ENCODE assay signal across 2 cellular contexts in the genomic region with DNA sequence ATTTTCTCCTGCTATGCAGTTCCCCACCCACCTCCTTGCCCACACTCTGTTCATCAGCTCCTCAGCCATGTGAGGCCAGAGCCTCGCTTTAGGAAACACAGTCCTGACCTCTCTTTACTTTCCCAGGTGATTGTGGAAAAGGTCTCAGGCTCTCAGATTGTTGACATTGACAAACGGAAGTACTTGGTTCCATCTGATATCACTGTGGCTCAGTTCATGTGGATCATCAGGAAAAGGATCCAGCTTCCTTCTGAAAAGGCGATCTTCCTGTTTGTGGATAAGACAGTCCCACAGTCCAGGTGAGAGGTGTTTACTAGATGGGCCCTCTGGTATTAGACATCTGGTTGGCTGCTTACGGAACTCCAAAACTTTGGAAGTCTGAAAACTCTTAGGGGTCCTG.
TF ChIP-seq lines count a peak whose summit lies in the region.

No MANE protein-coding gene starts in this region.

TF ChIP-seq in GM23338, 12 proteins besides CTCF, POLR2A, EP300 and RAD21 (continued from another document):
- TF ChIP-seq, protein P1, sequence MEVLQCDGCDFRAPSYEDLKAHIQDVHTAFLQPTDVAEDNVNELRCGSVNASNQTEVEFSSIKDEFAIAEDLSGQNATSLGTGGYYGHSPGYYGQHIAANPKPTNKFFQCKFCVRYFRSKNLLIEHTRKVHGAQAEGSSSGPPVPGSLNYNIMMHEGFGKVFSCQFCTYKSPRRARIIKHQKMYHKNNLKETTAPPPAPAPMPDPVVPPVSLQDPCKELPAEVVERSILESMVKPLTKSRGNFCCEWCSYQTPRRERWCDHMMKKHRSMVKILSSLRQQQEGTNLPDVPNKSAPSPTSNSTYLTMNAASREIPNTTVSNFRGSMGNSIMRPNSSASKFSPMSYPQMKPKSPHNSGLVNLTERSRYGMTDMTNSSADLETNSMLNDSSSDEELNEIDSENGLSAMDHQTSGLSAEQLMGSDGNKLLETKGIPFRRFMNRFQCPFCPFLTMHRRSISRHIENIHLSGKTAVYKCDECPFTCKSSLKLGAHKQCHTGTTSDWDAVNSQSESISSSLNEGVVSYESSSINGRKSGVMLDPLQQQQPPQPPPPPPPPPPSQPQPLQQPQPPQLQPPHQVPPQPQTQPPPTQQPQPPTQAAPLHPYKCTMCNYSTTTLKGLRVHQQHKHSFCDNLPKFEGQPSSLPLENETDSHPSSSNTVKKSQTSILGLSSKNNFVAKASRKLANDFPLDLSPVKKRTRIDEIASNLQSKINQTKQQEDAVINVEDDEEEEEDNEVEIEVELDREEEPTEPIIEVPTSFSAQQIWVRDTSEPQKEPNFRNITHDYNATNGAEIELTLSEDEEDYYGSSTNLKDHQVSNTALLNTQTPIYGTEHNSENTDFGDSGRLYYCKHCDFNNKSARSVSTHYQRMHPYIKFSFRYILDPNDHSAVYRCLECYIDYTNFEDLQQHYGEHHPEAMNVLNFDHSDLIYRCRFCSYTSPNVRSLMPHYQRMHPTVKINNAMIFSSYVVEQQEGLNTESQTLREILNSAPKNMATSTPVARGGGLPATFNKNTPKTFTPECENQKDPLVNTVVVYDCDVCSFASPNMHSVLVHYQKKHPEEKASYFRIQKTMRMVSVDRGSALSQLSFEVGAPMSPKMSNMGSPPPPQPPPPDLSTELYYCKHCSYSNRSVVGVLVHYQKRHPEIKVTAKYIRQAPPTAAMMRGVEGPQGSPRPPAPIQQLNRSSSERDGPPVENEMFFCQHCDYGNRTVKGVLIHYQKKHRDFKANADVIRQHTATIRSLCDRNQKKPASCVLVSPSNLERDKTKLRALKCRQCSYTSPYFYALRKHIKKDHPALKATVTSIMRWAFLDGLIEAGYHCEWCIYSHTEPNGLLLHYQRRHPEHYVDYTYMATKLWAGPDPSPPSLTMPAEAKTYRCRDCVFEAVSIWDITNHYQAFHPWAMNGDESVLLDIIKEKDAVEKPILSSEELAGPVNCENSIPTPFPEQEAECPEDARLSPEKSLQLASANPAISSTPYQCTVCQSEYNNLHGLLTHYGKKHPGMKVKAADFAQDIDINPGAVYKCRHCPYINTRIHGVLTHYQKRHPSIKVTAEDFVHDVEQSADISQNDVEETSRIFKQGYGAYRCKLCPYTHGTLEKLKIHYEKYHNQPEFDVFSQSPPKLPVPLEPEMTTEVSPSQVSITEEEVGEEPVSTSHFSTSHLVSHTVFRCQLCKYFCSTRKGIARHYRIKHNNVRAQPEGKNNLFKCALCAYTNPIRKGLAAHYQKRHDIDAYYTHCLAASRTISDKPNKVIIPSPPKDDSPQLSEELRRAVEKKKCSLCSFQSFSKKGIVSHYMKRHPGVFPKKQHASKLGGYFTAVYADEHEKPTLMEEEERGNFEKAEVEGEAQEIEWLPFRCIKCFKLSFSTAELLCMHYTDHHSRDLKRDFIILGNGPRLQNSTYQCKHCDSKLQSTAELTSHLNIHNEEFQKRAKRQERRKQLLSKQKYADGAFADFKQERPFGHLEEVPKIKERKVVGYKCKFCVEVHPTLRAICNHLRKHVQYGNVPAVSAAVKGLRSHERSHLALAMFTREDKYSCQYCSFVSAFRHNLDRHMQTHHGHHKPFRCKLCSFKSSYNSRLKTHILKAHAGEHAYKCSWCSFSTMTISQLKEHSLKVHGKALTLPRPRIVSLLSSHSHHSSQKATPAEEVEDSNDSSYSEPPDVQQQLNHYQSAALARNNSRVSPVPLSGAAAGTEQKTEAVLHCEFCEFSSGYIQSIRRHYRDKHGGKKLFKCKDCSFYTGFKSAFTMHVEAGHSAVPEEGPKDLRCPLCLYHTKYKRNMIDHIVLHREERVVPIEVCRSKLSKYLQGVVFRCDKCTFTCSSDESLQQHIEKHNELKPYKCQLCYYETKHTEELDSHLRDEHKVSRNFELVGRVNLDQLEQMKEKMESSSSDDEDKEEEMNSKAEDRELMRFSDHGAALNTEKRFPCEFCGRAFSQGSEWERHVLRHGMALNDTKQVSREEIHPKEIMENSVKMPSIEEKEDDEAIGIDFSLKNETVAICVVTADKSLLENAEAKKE (CRISPR knock-in tag; IDR thresholded peaks at IDR 0.05): no peak
- TF ChIP-seq NANOG (IDR thresholded peaks at IDR 0.05; ENCODE audit: borderline replicate concordance): no peak
- TF ChIP-seq POLR2AphosphoS5 (IDR thresholded peaks at IDR 0.05; ENCODE audit: low read depth): no peak

TF ChIP-seq in GM12878, 131 proteins besides CTCF, POLR2A, EP300 and RAD21 (continued from another document):
- no peak for TF ChIP-seq ETV6 (conservative IDR thresholded peaks at IDR 0.05 in 1 of 2, IDR thresholded peaks at IDR 0.05 in 1 of 2; ENCODE audit: borderline replicate concordance in 1 of 2, low read depth in 1 of 2)
- no peak for TF ChIP-seq NR2F1 (conservative IDR thresholded peaks at IDR 0.05)
- no peak for TF ChIP-seq PML (IDR thresholded peaks at IDR 0.05; ENCODE audit: low read length)
- no peak for TF ChIP-seq JUNB (IDR thresholded peaks at IDR 0.05)
- TF ChIP-seq, protein P2, sequence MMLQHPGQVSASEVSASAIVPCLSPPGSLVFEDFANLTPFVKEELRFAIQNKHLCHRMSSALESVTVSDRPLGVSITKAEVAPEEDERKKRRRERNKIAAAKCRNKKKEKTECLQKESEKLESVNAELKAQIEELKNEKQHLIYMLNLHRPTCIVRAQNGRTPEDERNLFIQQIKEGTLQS (IDR thresholded peaks at IDR 0.05; ENCODE audit: borderline replicate concordance, extremely low read depth, low read depth, low read length): no peak
- TF ChIP-seq, protein P3, sequence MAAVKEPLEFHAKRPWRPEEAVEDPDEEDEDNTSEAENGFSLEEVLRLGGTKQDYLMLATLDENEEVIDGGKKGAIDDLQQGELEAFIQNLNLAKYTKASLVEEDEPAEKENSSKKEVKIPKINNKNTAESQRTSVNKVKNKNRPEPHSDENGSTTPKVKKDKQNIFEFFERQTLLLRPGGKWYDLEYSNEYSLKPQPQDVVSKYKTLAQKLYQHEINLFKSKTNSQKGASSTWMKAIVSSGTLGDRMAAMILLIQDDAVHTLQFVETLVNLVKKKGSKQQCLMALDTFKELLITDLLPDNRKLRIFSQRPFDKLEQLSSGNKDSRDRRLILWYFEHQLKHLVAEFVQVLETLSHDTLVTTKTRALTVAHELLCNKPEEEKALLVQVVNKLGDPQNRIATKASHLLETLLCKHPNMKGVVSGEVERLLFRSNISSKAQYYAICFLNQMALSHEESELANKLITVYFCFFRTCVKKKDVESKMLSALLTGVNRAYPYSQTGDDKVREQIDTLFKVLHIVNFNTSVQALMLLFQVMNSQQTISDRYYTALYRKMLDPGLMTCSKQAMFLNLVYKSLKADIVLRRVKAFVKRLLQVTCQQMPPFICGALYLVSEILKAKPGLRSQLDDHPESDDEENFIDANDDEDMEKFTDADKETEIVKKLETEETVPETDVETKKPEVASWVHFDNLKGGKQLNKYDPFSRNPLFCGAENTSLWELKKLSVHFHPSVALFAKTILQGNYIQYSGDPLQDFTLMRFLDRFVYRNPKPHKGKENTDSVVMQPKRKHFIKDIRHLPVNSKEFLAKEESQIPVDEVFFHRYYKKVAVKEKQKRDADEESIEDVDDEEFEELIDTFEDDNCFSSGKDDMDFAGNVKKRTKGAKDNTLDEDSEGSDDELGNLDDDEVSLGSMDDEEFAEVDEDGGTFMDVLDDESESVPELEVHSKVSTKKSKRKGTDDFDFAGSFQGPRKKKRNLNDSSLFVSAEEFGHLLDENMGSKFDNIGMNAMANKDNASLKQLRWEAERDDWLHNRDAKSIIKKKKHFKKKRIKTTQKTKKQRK (IDR thresholded peaks at IDR 0.05; ENCODE audit: low read depth, low read length): no peak
- no peak for TF ChIP-seq STAT1 (conservative IDR thresholded peaks at IDR 0.05)
- TF ChIP-seq EGR1 (IDR thresholded peaks at IDR 0.05; ENCODE audit: borderline replicate concordance in 1 of 2, low read depth in 2 of 2, low read length in 2 of 2): no peak
- no peak for TF ChIP-seq STAT3 (IDR thresholded peaks at IDR 0.05; ENCODE audit: low read depth, low read length)
